Comparison of ENCODE assay signal across 8 cellular contexts in genomic region chr3:16300881-16301359, GRCh38. TPM values are rescaled to one million over a fixed set of nuclear protein-coding genes. Genes with fewer than 3 reads are reported as not detected.
A peak's percentile ranks its signal among the peaks of the same experiment; 100 is the strongest.
DNase-seq lines count a peak whose midpoint lies in the region; ATAC-seq and TF ChIP-seq lines count a peak whose summit lies in the region.

No MANE protein-coding gene starts in this region.

- DNase-seq in T-helper 9 cell (peak; percentile 23), lower lobe of right lung (no peak), NCI-H1436 (lab: John Stamatoyannopoulos, UW) (no peak), foreskin keratinocyte (no peak), HUDEP-2 (lab: John Stamatoyannopoulos, UW; ENCODE audit: unreplicated experiment in 76 of 76) (no peak)

- no peak overlapping the region for H3K4me3 ChIP-seq in lower lobe of right lung

- H3K9me3 ChIP-seq in lower lobe of right lung: no peaks in the 10 kb centered on the region

- H3K4me1 ChIP-seq in lower lobe of right lung (peaks cover 45% of the 10 kb centered on the region), foreskin keratinocyte (no peaks in the 10 kb centered on the region)

- peaks cover 15% of the 10 kb centered on the region for H3K36me3 ChIP-seq in lower lobe of right lung

- intact Hi-C loops in lower lobe of right lung (cut with DNase I): no loop called here

- H3K27me3 ChIP-seq in lower lobe of right lung (ENCODE audit: low read depth) (no peaks in the 10 kb centered on the region), foreskin keratinocyte (no peaks in the 10 kb centered on the region)

- TF ChIP-seq CTCF in lower lobe of right lung (IDR thresholded peaks at IDR 0.05) (no peak), foreskin keratinocyte (conservative IDR thresholded peaks at IDR 0.05) (no peak)

- H3K27ac ChIP-seq in lower lobe of right lung (peak overlapping the region; percentile 39), foreskin keratinocyte (no peak overlapping the region)

- ATAC-seq in GM18511 (IDR thresholded peaks at IDR 0.05; ENCODE audit: unreplicated experiment): peak; percentile 75
- ATAC-seq in HG02763 (IDR thresholded peaks at IDR 0.05; ENCODE audit: unreplicated experiment): peak; percentile 63
- peak; percentile 61 to 70 for ATAC-seq in lower lobe of right lung
- ATAC-seq in HG02588 (IDR thresholded peaks at IDR 0.05; ENCODE audit: unreplicated experiment): no peak
- no peak for ATAC-seq in foreskin keratinocyte

RNA-seq across cellular contexts. Expression of gene OXNAD1, which starts 35.9 kb away (rescaled TPM):
- total RNA-seq in lower lobe of right lung (13.1 TPM), foreskin keratinocyte (13.3 and 14.9 TPM in 2 replicates)
- polyA plus RNA-seq in foreskin keratinocyte: 7.9 and 10.2 TPM in 2 replicates

RNA-seq across cellular contexts. Expression of gene DPH3, which starts 36.2 kb away (rescaled TPM):
- total RNA-seq in lower lobe of right lung (29.0 TPM), foreskin keratinocyte (18.5 and 20.4 TPM in 2 replicates)
- polyA plus RNA-seq in foreskin keratinocyte: 30.6 and 31.0 TPM in 2 replicates

Comparison
In these comparisons a context has a peak if more than half of its experiments do, and no peak if none do; other contexts are left out.
1. ATAC-seq: peak in GM18511 (single experiment), HG02763 (single experiment) and lower lobe of right lung (2 of 2); none in HG02588 (single experiment) and foreskin keratinocyte (single experiment).